In genomic region chr20:46350986-46351267, GRCh38 we compare ENCODE assay signal across 1 cellular context.
TF ChIP-seq lines count a peak whose summit lies in the region.

No MANE protein-coding gene starts in this region.

TF ChIP-seq in K562, 482 proteins besides CTCF, POLR2A, EP300 and RAD21:
- TF ChIP-seq ZBTB33 (CRISPR knock-in tag; IDR thresholded peaks at IDR 0.05), result peak; percentile 64
- TF ChIP-seq E2F8 (IDR thresholded peaks at IDR 0.05; ENCODE audit: low read depth, partially characterized antibody), result no peak
